ENCODE assay signal across 2 cellular contexts in the genomic region with DNA sequence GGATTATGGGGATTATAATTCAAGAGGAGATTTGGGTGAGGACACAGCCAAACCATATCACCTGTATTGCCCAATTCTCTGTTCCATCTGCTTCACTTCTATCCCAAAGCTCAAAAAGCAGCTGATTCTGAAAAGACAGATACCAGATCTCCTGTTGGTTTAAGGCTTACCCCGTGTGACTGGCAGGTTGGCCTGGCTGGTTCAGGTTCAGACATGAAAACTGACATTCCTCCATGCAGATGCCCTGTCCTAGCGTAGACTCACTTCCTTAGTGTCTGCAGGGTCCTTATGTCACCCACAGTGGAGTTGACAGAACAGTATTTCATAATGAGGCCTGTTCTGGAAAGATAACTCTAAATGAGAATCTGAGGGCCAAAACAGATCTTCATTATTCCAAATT.
TF ChIP-seq lines count a peak whose summit lies in the region.

No MANE protein-coding gene starts in this region.

TF ChIP-seq in IMR-90, 13 proteins besides CTCF, POLR2A, EP300 and RAD21:
- TF ChIP-seq CEBPB (IDR thresholded peaks at IDR 0.05; ENCODE audit: low read depth, low read length) (no peak), RCOR1 (IDR thresholded peaks at IDR 0.05; ENCODE audit: insufficient replicate concordance, low read length) (no peak), CHD1 (IDR thresholded peaks at IDR 0.05; ENCODE audit: low read depth, low read length) (no peak), MXI1 (IDR thresholded peaks at IDR 0.05; ENCODE audit: borderline replicate concordance, low read depth, low read length) (no peak), FOS (IDR thresholded peaks at IDR 0.05; ENCODE audit: low read depth, low read length) (no peak)
- TF ChIP-seq, protein P1, sequence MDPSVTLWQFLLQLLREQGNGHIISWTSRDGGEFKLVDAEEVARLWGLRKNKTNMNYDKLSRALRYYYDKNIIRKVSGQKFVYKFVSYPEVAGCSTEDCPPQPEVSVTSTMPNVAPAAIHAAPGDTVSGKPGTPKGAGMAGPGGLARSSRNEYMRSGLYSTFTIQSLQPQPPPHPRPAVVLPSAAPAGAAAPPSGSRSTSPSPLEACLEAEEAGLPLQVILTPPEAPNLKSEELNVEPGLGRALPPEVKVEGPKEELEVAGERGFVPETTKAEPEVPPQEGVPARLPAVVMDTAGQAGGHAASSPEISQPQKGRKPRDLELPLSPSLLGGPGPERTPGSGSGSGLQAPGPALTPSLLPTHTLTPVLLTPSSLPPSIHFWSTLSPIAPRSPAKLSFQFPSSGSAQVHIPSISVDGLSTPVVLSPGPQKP (IDR thresholded peaks at IDR 0.05; ENCODE audit: borderline replicate concordance, low read depth, low read length): no peak
TF ChIP-seq in IMR-90: peak in this region for 0.

TF ChIP-seq in H1, 55 proteins besides CTCF, POLR2A, EP300 and RAD21:
- TF ChIP-seq RNF2 (IDR thresholded peaks at IDR 0.05; ENCODE audit: borderline replicate concordance, low read depth, low read length, missing control alignments, poor library complexity, severe bottlenecking) (no peak), SP2 (IDR thresholded peaks at IDR 0.05; ENCODE audit: low read length) (no peak), EGR1 (IDR thresholded peaks at IDR 0.05; ENCODE audit: borderline replicate concordance, low read depth, low read length) (no peak), BRCA1 (IDR thresholded peaks at IDR 0.05; ENCODE audit: low read depth, low read length) (no peak), NRF1 (IDR thresholded peaks at IDR 0.05; ENCODE audit: low read depth, low read length) (no peak), SAP30 (IDR thresholded peaks at IDR 0.05; ENCODE audit: insufficient read depth, insufficient replicate concordance, low read length) (no peak), TAF7 (optimal IDR thresholded peaks at IDR 0.05; ENCODE audit: borderline replicate concordance, low read depth, low read length) (no peak), GABPA (IDR thresholded peaks at IDR 0.05; ENCODE audit: borderline replicate concordance, insufficient read depth, low read length) (no peak), KDM4A (IDR thresholded peaks at IDR 0.05; ENCODE audit: low read depth, low read length, severe bottlenecking) (no peak), PHF8 (conservative IDR thresholded peaks at IDR 0.05; ENCODE audit: low read depth, low read length) (no peak), SUZ12 (IDR thresholded peaks at IDR 0.05; ENCODE audit: low read length) (no peak), CHD1 (IDR thresholded peaks at IDR 0.05; ENCODE audit: low read depth, low read length) (no peak), TAF1 (IDR thresholded peaks at IDR 0.05; ENCODE audit: low read depth, low read length) (no peak), CEBPB (IDR thresholded peaks at IDR 0.05; ENCODE audit: low read depth, low read length) (no peak), HDAC2 (IDR thresholded peaks at IDR 0.05; ENCODE audit: borderline replicate concordance in 1 of 2, low read depth in 2 of 2, low read length in 2 of 2) (no peak), SIN3A (conservative IDR thresholded peaks at IDR 0.05 in 1 of 2, IDR thresholded peaks at IDR 0.05 in 1 of 2; ENCODE audit: low read depth in 1 of 2, low read length in 2 of 2) (no peak), CREB1 (IDR thresholded peaks at IDR 0.05) (no peak), SP4 (IDR thresholded peaks at IDR 0.05; ENCODE audit: low read length) (no peak), CBX5 (IDR thresholded peaks at IDR 0.05; ENCODE audit: low read depth, low read length) (no peak), KDM1A (IDR thresholded peaks at IDR 0.05; ENCODE audit: borderline replicate concordance, low read length) (no peak)
